Comparison of ENCODE assay signal across 8 cellular contexts in genomic region chr16:57042157-57043111, GRCh38. TPM values are rescaled to one million over a fixed set of nuclear protein-coding genes. Genes with fewer than 3 reads are reported as not detected.
DNase-seq lines count a peak whose midpoint lies in the region; ATAC-seq, FAIRE-seq and TF ChIP-seq lines count a peak whose summit lies in the region.

No MANE protein-coding gene starts in this region.

- DNase-seq in GM12892 (ENCODE audit: insufficient read length): peak; percentile 71
- DNase-seq in Peyer's patch: peak in 2 of 3 donors; percentile 77
- DNase-seq in activated naive CD4-positive, alpha-beta T cell treated with anti-CD3 and anti-CD28 coated beads, Interleukin-2, amount 50 U/mL, for 16 hours: peak; percentile 85
- peak; percentile 77 for DNase-seq in stimulated activated CD4-positive, alpha-beta T cell treated with anti-CD3 and anti-CD28 coated beads, Interleukin-2, amount 100 ng/mL, for 4 hours (ENCODE audit: low read depth)
- no peak for DNase-seq in HuH-7 (ENCODE audit: low spot score)
- DNase-seq in iPS-NIHi11 (ENCODE audit: low spot score): no peak
- DNase-seq in coronary artery (ENCODE audit: low spot score): no peak

- peak; percentile 59 for ATAC-seq in HG02763 (IDR thresholded peaks at IDR 0.05; ENCODE audit: unreplicated experiment)

- peak overlapping the region in 1 of 4 donors; percentile 28 for H3K4me3 ChIP-seq in Peyer's patch
- H3K4me3 ChIP-seq in coronary artery: no peak overlapping the region

- peaks cover 0 to 41% (median 0%) of the 10 kb centered on the region in 3 donors for H3K36me3 ChIP-seq in Peyer's patch

- no peak for TF ChIP-seq CTCF in Peyer's patch (IDR thresholded peaks at IDR 0.05)
- TF ChIP-seq CTCF in coronary artery (IDR thresholded peaks at IDR 0.05): no peak

- no peaks in the 10 kb centered on the region for H3K9me3 ChIP-seq in Peyer's patch

- FAIRE-seq in GM12892 (lab: Jason Lieb, UNC): peak; percentile 98

- H3K27me3 ChIP-seq in Peyer's patch: no peaks in the 10 kb centered on the region

- H3K27ac ChIP-seq in Peyer's patch (peak overlapping the region; percentile 40 to 92 (median 70)), coronary artery (no peak overlapping the region)

- TF ChIP-seq POLR2A in GM12892 (IDR thresholded peaks at IDR 0.05; ENCODE audit: low read depth, low read length) (no peak), Peyer's patch (IDR thresholded peaks at IDR 0.05) (no peak)

- peaks cover 0 to 49% (median 25%) of the 10 kb centered on the region in 4 donors for H3K4me1 ChIP-seq in Peyer's patch

RNA-seq across cellular contexts. Expression of gene CPNE2, which starts 49.9 kb away (rescaled TPM):
- 13.1 TPM for polyA plus RNA-seq in GM12892 (2012; ENCODE audit: missing spikeins)
- total RNA-seq in Peyer's patch: 10 to 100 TPM; 26.4 to 73.9 (median 64.8) TPM

RNA-seq across cellular contexts. Expression of gene NLRC5, which starts 53.1 kb away (rescaled TPM):
- 99.5 TPM for polyA plus RNA-seq in GM12892 (2012; ENCODE audit: missing spikeins)
- total RNA-seq in Peyer's patch: 100 to 1,000 TPM in 1 of 4 donors, 10 to 100 TPM in 3; 47.6 to 314 (median 80.8) TPM

Comparison
In these comparisons a context has a peak if more than half of its experiments do, and no peak if none do; other contexts are left out.
1. DNase-seq: peak in GM12892 (single experiment), Peyer's patch (2 of 3), activated naive CD4-positive, alpha-beta T cell treated with anti-CD3 and anti-CD28 coated beads, Interleukin-2, amount 50 U/mL, for 16 hours (single experiment) and stimulated activated CD4-positive, alpha-beta T cell treated with anti-CD3 and anti-CD28 coated beads, Interleukin-2, amount 100 ng/mL, for 4 hours (single experiment); none in HuH-7 (single experiment), iPS-NIHi11 (single experiment) and coronary artery (single experiment).
2. H3K27ac ChIP-seq: peak in Peyer's patch (4 of 4); none in coronary artery (0 of 2).